In the genomic region with DNA sequence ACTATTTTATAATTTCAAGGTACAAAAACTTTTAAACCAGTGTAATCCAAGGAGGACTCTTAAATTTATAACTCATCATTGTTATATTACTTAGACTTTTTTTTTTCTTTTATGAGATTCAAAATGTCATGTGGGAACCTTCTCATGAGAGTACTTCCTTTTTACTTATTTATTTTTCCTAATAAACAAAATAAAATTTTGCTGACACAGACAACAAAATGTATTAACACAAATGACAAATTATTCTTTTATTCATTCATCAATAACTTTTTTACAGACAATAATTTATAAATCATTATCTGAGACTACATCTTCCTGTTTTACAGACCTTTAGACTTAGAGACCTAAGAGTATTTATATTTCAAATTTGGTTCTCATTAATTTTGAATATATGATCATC, we compare ENCODE assay signal across 23 cellular contexts.
DNase-seq lines count a peak whose midpoint lies in the region; FAIRE-seq and TF ChIP-seq lines count a peak whose summit lies in the region.
"Had no signal": no experiment of that assay in that cellular context is flagged by ENCODE, and none has a peak within 500 bp of the region (broad histone marks: within the 10 kb centered on the region; RNA-seq: fewer than 3 reads in every experiment).

No MANE protein-coding gene starts in this region.

- no peak for TF ChIP-seq EP300 in tibial nerve (IDR thresholded peaks at IDR 0.05)

- FAIRE-seq in RCC 7860 (lab: Jason Lieb, UNC) (peak; percentile 70), colon (lab: Jason Lieb, UNC) (peak; percentile 10), kidney (lab: Jason Lieb, UNC) (peak; percentile 75)
- FAIRE-seq: GM12891, GM18507, H54 had no signal

- DNase-seq in RCC 7860 (ENCODE audit: low spot score) = no peak
- DNase-seq in kidney = no peak
- DNase-seq in tibial nerve (ENCODE audit: low spot score in 2 of 2) = no peak
- DNase-seq in DMS79 (lab: John Stamatoyannopoulos, UW) = no peak
- no peak for DNase-seq in GM13976 (ENCODE audit: low spot score)
- DNase-seq in NCI-H526 (lab: John Stamatoyannopoulos, UW) = no peak
- DNase-seq: ACHN; BE2C; C1 segment of cervical spinal cord; CD4-positive, CD25-positive, alpha-beta regulatory T cell; CD8-positive, alpha-beta memory T cell; COR-L47; DMS 273 treated with DMSO at 0.1 percent for 48 hours; DMS79 treated with DMSO at 0.1 percent for 48 hours; EL; GM23248; HCEC 1CT; KBM-7 had no signal

- in situ Hi-C loops in GM13976 (cut with MboI; ENCODE audit: low sequenced_read_pairs, unreplicated experiment) = no loop called here

- H3K9ac ChIP-seq in kidney (ENCODE audit: low read length in 2 of 2) = no peak overlapping the region
- H3K9ac ChIP-seq: GM23248 had no signal

- peaks cover 60% of the 10 kb centered on the region for H3K4me1 ChIP-seq in DOHH2 (ENCODE audit: control insufficient read depth, low read length)
- no peaks in the 10 kb centered on the region for H3K4me1 ChIP-seq in kidney (ENCODE audit: control insufficient read depth in 1 of 2, insufficient read depth in 1 of 2, low read depth in 1 of 2, low read length in 2 of 2)
- H3K4me1 ChIP-seq in tibial nerve = no peaks in the 10 kb centered on the region
- H3K4me1 ChIP-seq: BE2C had no signal

- H3K36me3 ChIP-seq in DOHH2 (ENCODE audit: control insufficient read depth, low read length) (peaks cover 54% of the 10 kb centered on the region), kidney (ENCODE audit: control insufficient read depth in 1 of 2, insufficient read depth in 2 of 2, low read length in 2 of 2) (no peaks in the 10 kb centered on the region), tibial nerve (no peaks in the 10 kb centered on the region)
- H3K36me3 ChIP-seq: BE2C had no signal

- intact Hi-C loops in kidney (cut with DNase I) = no loop called here

- TF ChIP-seq POLR2A in tibial nerve (IDR thresholded peaks at IDR 0.05) = no peak

- no peaks in the 10 kb centered on the region for H3K79me2 ChIP-seq in DOHH2 (ENCODE audit: control insufficient read depth, low read length)

- no peak for TF ChIP-seq CTCF in DOHH2 (IDR thresholded peaks at IDR 0.05; ENCODE audit: low read depth, low read length, poor library complexity, severe bottlenecking)
- no peak for TF ChIP-seq CTCF in kidney (IDR thresholded peaks at IDR 0.05; ENCODE audit: borderline replicate concordance, extremely low read depth, insufficient read depth)
- no peak for TF ChIP-seq CTCF in tibial nerve (IDR thresholded peaks at IDR 0.05)
- no peak for TF ChIP-seq CTCF in GM13976 (IDR thresholded peaks at IDR 0.05; ENCODE audit: borderline replicate concordance, control extremely low read depth, extremely low read depth, insufficient read depth, missing control alignments)

- H3K27me3 ChIP-seq in DOHH2 (ENCODE audit: control insufficient read depth, low read length) = no peaks in the 10 kb centered on the region
- H3K27me3 ChIP-seq in tibial nerve = no peaks in the 10 kb centered on the region
- H3K27me3 ChIP-seq: BE2C had no signal

- no peak overlapping the region for H3K4me2 ChIP-seq in DOHH2 (ENCODE audit: low read length)

- H3K9me3 ChIP-seq in DOHH2 (ENCODE audit: control insufficient read depth, insufficient read depth, low read length) = peaks cover 46% of the 10 kb centered on the region
- H3K9me3 ChIP-seq in kidney (ENCODE audit: control insufficient read depth in 1 of 2, low read length in 2 of 2) = no peaks in the 10 kb centered on the region
- peaks cover 0 to 17% (median 2%) of the 10 kb centered on the region in 4 donors for H3K9me3 ChIP-seq in tibial nerve
- H3K9me3 ChIP-seq: BE2C had no signal

- no peaks in the 10 kb centered on the region for H3K9me2 ChIP-seq in DOHH2 (replicated peaks; ENCODE audit: control insufficient read depth, low read length)

- H3K27ac ChIP-seq in DOHH2 (ENCODE audit: low read depth, low read length) = peak overlapping the region; percentile 61; the same call in 1 of the 2 replicates
- no peak overlapping the region for H3K27ac ChIP-seq in kidney (ENCODE audit: low read depth in 2 of 2, low read length in 2 of 2)
- H3K27ac ChIP-seq in tibial nerve = no peak overlapping the region
- H3K27ac ChIP-seq: GM23248 had no signal

- peaks cover 15% of the 10 kb centered on the region for H3F3A ChIP-seq in DOHH2 (ENCODE audit: control insufficient read depth, insufficient read depth)

- H4K20me1 ChIP-seq in DOHH2 (ENCODE audit: control insufficient read depth, insufficient read depth, low read depth, low read length) = no peaks in the 10 kb centered on the region

- H3K4me3 ChIP-seq in DOHH2 (ENCODE audit: low read length) (no peak overlapping the region), kidney (ENCODE audit: low read length in 2 of 2) (no peak overlapping the region), tibial nerve (no peak overlapping the region)
- H3K4me3 ChIP-seq: GM23248 had no signal
